Comparison of ENCODE assay signal across 20 cellular contexts in the genomic region with DNA sequence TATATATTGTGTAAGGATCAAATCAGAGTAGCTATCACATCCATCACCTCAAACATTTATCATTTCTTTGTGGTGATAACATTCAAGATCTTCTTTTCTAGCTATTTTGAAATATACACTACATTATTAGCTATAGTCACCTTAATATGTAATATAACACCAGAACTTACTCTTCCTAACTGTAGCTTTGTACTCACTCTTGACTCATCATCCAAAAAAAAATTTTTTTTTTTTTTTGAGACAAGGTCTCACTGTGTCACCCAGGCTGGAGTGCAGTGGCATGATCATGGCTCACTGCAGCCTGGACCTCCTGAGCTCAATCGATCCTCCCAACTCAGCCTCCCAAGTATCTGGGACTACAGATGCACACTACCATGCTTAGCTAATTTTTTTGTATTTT.
"Had no signal": no experiment of that assay in that cellular context is flagged by ENCODE, and none has a peak within 500 bp of the region (broad histone marks: within the 10 kb centered on the region; RNA-seq: fewer than 3 reads in every experiment).

No MANE protein-coding gene starts in this region.

- H3K4me1 ChIP-seq: esophagus muscularis mucosa, lower lobe of right lung, pancreas, right atrium auricular region, stomach, thyroid gland had no signal

- DNase-seq: dermis blood vessel endothelial cell; effector memory CD4-positive, alpha-beta T cell; left ventricle myocardium superior; lower lobe of right lung; naive thymus-derived CD8-positive, alpha-beta T cell; pancreas; stimulated activated CD4-positive, alpha-beta T cell treated with anti-CD3 and anti-CD28 coated beads, Interleukin-2, amount 100 ng/mL, for 24 hours; stimulated activated CD4-positive, alpha-beta T cell treated with anti-CD3 and anti-CD28 coated beads, Interleukin-4, amount 100 ng/mL, for 24 hours; stimulated activated naive CD4-positive, alpha-beta T cell treated with Interleukin-2 at 50 U/mL for 16 hours; stomach; thyroid gland; trophoblast cell had no signal

- H3K27me3 ChIP-seq: esophagus muscularis mucosa, pancreas, right atrium auricular region, stomach, thyroid gland had no signal

- ATAC-seq: left ventricle myocardium superior; lower lobe of right lung; naive thymus-derived CD8-positive, alpha-beta T cell; pancreas; sciatic nerve; stimulated activated effector memory CD8-positive, alpha-beta T cell treated with anti-CD3 and anti-CD28 coated beads, Interleukin-12 subunit alpha, Interleukin-12 subunit beta, amount 100 ng/mL, for 72 hours had no signal

- H3K9me3 ChIP-seq: esophagus muscularis mucosa, lower lobe of right lung, pancreas, right atrium auricular region, stomach, thyroid gland had no signal

- H3K36me3 ChIP-seq: esophagus muscularis mucosa, lower lobe of right lung, pancreas, right atrium auricular region, stomach, thyroid gland had no signal

- H3K4me3 ChIP-seq: coronary artery, esophagus muscularis mucosa, lower lobe of right lung, pancreas, right atrium auricular region, stomach, thyroid gland had no signal

- FAIRE-seq: endothelial cell of umbilical vein, frontal cortex, keratinocyte, pancreas had no signal

- H3K27ac ChIP-seq: coronary artery, esophagus muscularis mucosa, lower lobe of right lung, pancreas, right atrium auricular region, stomach, thyroid gland had no signal
